8 cellular contexts compared by ENCODE assay signal in the genomic region with DNA sequence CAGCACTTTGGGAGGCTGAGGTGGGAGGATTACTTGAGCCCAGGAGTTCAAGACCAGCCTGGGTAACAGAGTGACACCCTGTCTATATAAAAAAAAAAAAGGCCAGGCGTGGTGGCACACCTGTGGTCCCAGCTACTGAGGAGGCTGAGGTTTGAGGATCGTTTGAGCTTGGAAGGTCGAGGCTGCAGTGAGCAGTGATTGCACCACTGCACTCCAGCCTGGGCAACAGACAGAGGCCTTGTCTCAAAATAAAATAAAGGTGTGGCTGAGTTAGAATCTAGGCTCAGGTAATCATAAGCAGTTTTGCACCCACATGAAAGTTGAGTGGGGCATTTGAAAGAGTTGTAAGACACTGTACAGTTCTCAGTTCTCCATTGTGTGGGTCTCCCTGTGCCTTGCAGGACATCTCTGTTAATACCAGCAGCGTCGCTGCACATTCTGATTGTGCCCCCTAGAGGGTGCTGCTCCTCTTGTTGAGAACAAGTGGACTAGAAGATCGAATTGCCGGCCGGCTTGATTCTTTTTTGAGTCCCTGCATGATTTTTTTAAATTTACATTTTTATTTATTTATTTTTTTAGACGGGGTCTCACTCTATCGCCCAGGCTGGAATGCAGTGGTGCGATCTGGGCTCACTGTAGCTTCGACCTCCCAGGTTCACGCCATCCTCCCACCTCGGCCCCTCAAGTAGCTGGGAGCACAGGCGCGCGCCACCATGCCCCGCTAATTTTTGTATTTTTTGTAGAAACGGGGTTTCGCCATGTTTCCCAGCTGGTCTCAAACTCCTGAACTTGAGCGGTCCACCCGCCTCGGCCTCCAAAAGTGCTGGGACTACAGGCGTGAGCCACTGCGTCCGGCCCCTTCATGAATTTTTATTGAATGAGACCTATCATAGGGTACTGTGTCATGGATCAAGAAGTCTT.
DNase-seq lines count a peak whose midpoint lies in the region; ATAC-seq and TF ChIP-seq lines count a peak whose summit lies in the region.

No MANE protein-coding gene starts in this region.

- no peak overlapping the region for H4K91ac ChIP-seq in trophoblast cell (ENCODE audit: low read depth, low read length)

- no peak overlapping the region for H3K14ac ChIP-seq in trophoblast cell (ENCODE audit: low read length)

- H3K4me3 ChIP-seq in fibroblast of villous mesenchyme (ENCODE audit: low read depth, low read length), result no peak overlapping the region
- no peak overlapping the region for H3K4me3 ChIP-seq in trophoblast cell (ENCODE audit: low read depth, low read length)

- H2BK120ac ChIP-seq in trophoblast cell (ENCODE audit: insufficient read depth, low read length, poor library complexity), result no peak overlapping the region

- no peak overlapping the region for H4K8ac ChIP-seq in trophoblast cell (ENCODE audit: low read depth, low read length)

- H4K12ac ChIP-seq in trophoblast cell (ENCODE audit: low read depth, low read length), result no peak overlapping the region

- H3K18ac ChIP-seq in trophoblast cell (ENCODE audit: low read length), result no peak overlapping the region

- H3K4me1 ChIP-seq in trophoblast cell (ENCODE audit: control insufficient read depth in 1 of 2, insufficient read depth in 2 of 2, low read length in 2 of 2), result no peaks in the 10 kb centered on the region

- no peaks in the 10 kb centered on the region for H3K27me3 ChIP-seq in trophoblast cell (ENCODE audit: insufficient read depth, low read length)

- H2AFZ ChIP-seq in trophoblast cell (ENCODE audit: insufficient read depth, low read length, poor library complexity), result no peak overlapping the region

- H3K36me3 ChIP-seq in trophoblast cell (ENCODE audit: control insufficient read depth in 1 of 2, insufficient read depth in 2 of 2, low read length in 2 of 2), result no peaks in the 10 kb centered on the region

- H2BK12ac ChIP-seq in trophoblast cell (ENCODE audit: low read length), result no peak overlapping the region

- peak; percentile 67 for TF ChIP-seq CTCF in fibroblast of villous mesenchyme (IDR thresholded peaks at IDR 0.05; ENCODE audit: insufficient read depth, low read depth, low read length)

- no peak overlapping the region for H3K27ac ChIP-seq in trophoblast cell (ENCODE audit: low read depth, low read length)

- ATAC-seq in GM21619 (IDR thresholded peaks at IDR 0.05; ENCODE audit: unreplicated experiment) (peak; percentile 96), GM19397 (IDR thresholded peaks at IDR 0.05; ENCODE audit: unreplicated experiment) (no peak)

- DNase-seq in ELR (ENCODE audit: low read depth) (peak; percentile 78), HuH-7 (ENCODE audit: low spot score) (peak; percentile 42), OCI-M2 (lab: John Stamatoyannopoulos, UW; ENCODE audit: unreplicated experiment) (peak; percentile 11), fibroblast of villous mesenchyme (ENCODE audit: low read depth) (peak; percentile 72), trophoblast cell (peak; percentile 56 to 73)
- peak; percentile 67 to 71 for DNase-seq in activated T-cell treated with anti-CD3 and anti-CD28 coated beads, Interleukin-2, amount 50 U/mL, for 48 hours

- H3K9me3 ChIP-seq in trophoblast cell (ENCODE audit: insufficient read depth, low read depth, low read length), result no peaks in the 10 kb centered on the region

- H3K79me2 ChIP-seq in trophoblast cell (ENCODE audit: control insufficient read depth, insufficient read depth, low read length, poor library complexity), result no peaks in the 10 kb centered on the region

- H2AK5ac ChIP-seq in trophoblast cell (ENCODE audit: low read length), result no peak overlapping the region

- no peak overlapping the region for H3K4ac ChIP-seq in trophoblast cell (ENCODE audit: low read depth, low read length)

- H3K79me1 ChIP-seq in trophoblast cell (ENCODE audit: low read length), result no peaks in the 10 kb centered on the region

- WGBS in trophoblast cell (ENCODE audit: extremely low coverage, insufficient coverage, insufficient read length), result no CpG with 5 or more reads among the region's 26 CpGs

- no peak overlapping the region for H2BK5ac ChIP-seq in trophoblast cell (ENCODE audit: low read depth, low read length, poor library complexity)

- no peak overlapping the region for H3K4me2 ChIP-seq in trophoblast cell (ENCODE audit: low read length)

- H3K23ac ChIP-seq in trophoblast cell (ENCODE audit: low read length), result no peak overlapping the region

- H3K9ac ChIP-seq in trophoblast cell (ENCODE audit: low read length), result no peak overlapping the region

Comparison
In these comparisons a context has a peak if more than half of its experiments do, and no peak if none do; other contexts are left out.
1. DNase-seq: peak in every context shown above with its lines; median percentile 78 in ELR; 72 in fibroblast of villous mesenchyme; 69 in activated T-cell treated with anti-CD3 and anti-CD28 coated beads, Interleukin-2, amount 50 U/mL, for 48 hours; 64 in trophoblast cell; 42 in HuH-7; 11 in OCI-M2.